In genomic region chr13:82330499-82330898, GRCh38 we compare ENCODE assay signal across 8 cellular contexts.
DNase-seq lines count a peak whose midpoint lies in the region; ATAC-seq and FAIRE-seq lines count a peak whose summit lies in the region.

No MANE protein-coding gene starts in this region.

- no peaks in the 10 kb centered on the region for H3K4me1 Mint-ChIP-seq in natural killer cell treated with Interleukin-12 subunit alpha and Interleukin-12 subunit beta and Interleukin-15 and Interleukin-18, amount 100 ng/mL, for 72 hours (ENCODE audit: low read depth in 2 of 2)

- in situ Hi-C loops in SK-MEL-5 (cut with HindIII; ENCODE audit: low pct_unique_long_range_greater_than_20kb, low sequenced_read_pairs), result no loop called here

- H3K27ac Mint-ChIP-seq in natural killer cell treated with Interleukin-12 subunit alpha and Interleukin-12 subunit beta and Interleukin-15 and Interleukin-18, amount 100 ng/mL, for 72 hours, result no peak overlapping the region

- H3K9me3 Mint-ChIP-seq in natural killer cell treated with Interleukin-12 subunit alpha and Interleukin-12 subunit beta and Interleukin-15 and Interleukin-18, amount 100 ng/mL, for 72 hours, result peaks cover 6% of the 10 kb centered on the region

- no peak overlapping the region for H3K4me3 Mint-ChIP-seq in natural killer cell treated with Interleukin-12 subunit alpha and Interleukin-12 subunit beta and Interleukin-15 and Interleukin-18, amount 100 ng/mL, for 72 hours

- ATAC-seq in natural killer cell treated with Interleukin-12 subunit alpha and Interleukin-12 subunit beta and Interleukin-15 and Interleukin-18, amount 100 ng/mL, for 72 hours, result no peak
- ATAC-seq in GM18498 (IDR thresholded peaks at IDR 0.05; ENCODE audit: unreplicated experiment), result no peak

- no peaks in the 10 kb centered on the region for H3K27me3 Mint-ChIP-seq in natural killer cell treated with Interleukin-12 subunit alpha and Interleukin-12 subunit beta and Interleukin-15 and Interleukin-18, amount 100 ng/mL, for 72 hours

- H3K36me3 Mint-ChIP-seq in natural killer cell treated with Interleukin-12 subunit alpha and Interleukin-12 subunit beta and Interleukin-15 and Interleukin-18, amount 100 ng/mL, for 72 hours, result no peaks in the 10 kb centered on the region

- no peak for FAIRE-seq in RCC 7860 (lab: Jason Lieb, UNC)

- DNase-seq in COLO829 (ENCODE audit: low spot score), result peak; percentile 15
- DNase-seq in H4 (ENCODE audit: low spot score), result peak; percentile 3
- peak; percentile 65 for DNase-seq in SK-MEL-5 (ENCODE audit: low read depth, low spot score)
- DNase-seq in iPS-NIHi7 (ENCODE audit: extremely low spot score), result peak; percentile 28
- no peak for DNase-seq in amniotic stem cell (lab: John Stamatoyannopoulos, UW)
- no peak for DNase-seq in natural killer cell treated with Interleukin-12 subunit alpha and Interleukin-12 subunit beta and Interleukin-15 and Interleukin-18, amount 100 ng/mL, for 72 hours (ENCODE audit: low spot score)
- no peak for DNase-seq in RCC 7860 (ENCODE audit: low spot score)

Comparison
In these comparisons a context has a peak if more than half of its experiments do, and no peak if none do; other contexts are left out.
1. DNase-seq: peak in COLO829 (single experiment), H4 (single experiment), SK-MEL-5 (single experiment) and iPS-NIHi7 (single experiment); none in amniotic stem cell (single experiment), natural killer cell treated with Interleukin-12 subunit alpha and Interleukin-12 subunit beta and Interleukin-15 and Interleukin-18, amount 100 ng/mL, for 72 hours (single experiment) and RCC 7860 (single experiment).